Comparison of ENCODE assay signal across 1 cellular context in genomic region chr1:156104861-156105546, GRCh38.
TF ChIP-seq lines count a peak whose summit lies in the region.

No MANE protein-coding gene starts in this region.

TF ChIP-seq in K562, 482 proteins besides CTCF, POLR2A, EP300 and RAD21:
- TF ChIP-seq ZNF41 (CRISPR knock-in tag; conservative IDR thresholded peaks at IDR 0.05) = no peak
- TF ChIP-seq RB1 (IDR thresholded peaks at IDR 0.05; ENCODE audit: low read depth) = no peak
- TF ChIP-seq ZNF124 (CRISPR knock-in tag; IDR thresholded peaks at IDR 0.05) = no peak
- peak; percentile 22 for TF ChIP-seq PRDM10 (IDR thresholded peaks at IDR 0.05; ENCODE audit: partially characterized antibody)
- TF ChIP-seq CEBPG (CRISPR knock-in tag; IDR thresholded peaks at IDR 0.05) = peak; percentile 65; the same call in 1 of the 2 replicates
- 0 out of 4 replicates have a peak, but pooled peaks of 1 of the 2 experiments have one; percentile 6 for TF ChIP-seq CEBPG (tag; conservative IDR thresholded peaks at IDR 0.05 in 1 of 2, IDR thresholded peaks at IDR 0.05 in 1 of 2)
- no peak for TF ChIP-seq KDM1A (IDR thresholded peaks at IDR 0.05)
- no peak for TF ChIP-seq RFX1 (IDR thresholded peaks at IDR 0.05)
- TF ChIP-seq MNT (conservative IDR thresholded peaks at IDR 0.05) = no peak
- no peak for TF ChIP-seq ZNF197 (CRISPR knock-in tag; IDR thresholded peaks at IDR 0.05; ENCODE audit: low read depth)
- 0 out of 2 replicates have a peak, but pooled peaks have one; percentile 8 for TF ChIP-seq LCOR (CRISPR knock-in tag; IDR thresholded peaks at IDR 0.05)
- 0 out of 2 replicates have a peak, but pooled peaks have one; percentile 28 for TF ChIP-seq ZNF592 (IDR thresholded peaks at IDR 0.05)
- TF ChIP-seq ATF4 (CRISPR knock-in tag; IDR thresholded peaks at IDR 0.05) = peak; percentile 40; the same call in 1 of the 2 replicates
- TF ChIP-seq CEBPB (tag; IDR thresholded peaks at IDR 0.05) = peak; percentile 16; the same call in 1 of the 2 replicates
- no peak for TF ChIP-seq ETV6 (IDR thresholded peaks at IDR 0.05; ENCODE audit: borderline replicate concordance in 1 of 2, low read depth in 2 of 2, low read length in 1 of 2)
- no peak for TF ChIP-seq ETV6 (CRISPR knock-in tag; IDR thresholded peaks at IDR 0.05; ENCODE audit: borderline replicate concordance)
- TF ChIP-seq FOSL1 (tag; conservative IDR thresholded peaks at IDR 0.05) = 0 out of 2 replicates have a peak, but pooled peaks have one; percentile 1
- TF ChIP-seq ZBTB7A (IDR thresholded peaks at IDR 0.05; ENCODE audit: borderline replicate concordance, control insufficient read depth, low read depth, low read length) = peak; percentile 61; the same call in 1 of the 2 replicates
- no peak for TF ChIP-seq TCF3 (CRISPR knock-in tag; IDR thresholded peaks at IDR 0.05)
- TF ChIP-seq TEAD2 (tag; IDR thresholded peaks at IDR 0.05) = no peak
- TF ChIP-seq ZSCAN29 (IDR thresholded peaks at IDR 0.05) = no peak
- TF ChIP-seq SMAD4 (CRISPR knock-in tag; conservative IDR thresholded peaks at IDR 0.05) = 0 out of 2 replicates have a peak, but pooled peaks have one; percentile 25
- TF ChIP-seq MAFG (tag; conservative IDR thresholded peaks at IDR 0.05) = no peak
- TF ChIP-seq ZBTB17 (CRISPR knock-in tag; IDR thresholded peaks at IDR 0.05) = 0 out of 2 replicates have a peak, but pooled peaks have one; percentile 42
